ENCODE assay signal across 18 cellular contexts in genomic region chr11:35017528-35018342, GRCh38.
"Had no signal": no experiment of that assay in that cellular context is flagged by ENCODE, and none has a peak within 500 bp of the region (broad histone marks: within the 10 kb centered on the region; RNA-seq: fewer than 3 reads in every experiment).

No MANE protein-coding gene starts in this region.

- H3K4me3 ChIP-seq: body of pancreas, mucosa of descending colon, psoas muscle, sigmoid colon had no signal

- H3K27me3 ChIP-seq: body of pancreas, sigmoid colon had no signal

- DNase-seq: activated CD4-positive, alpha-beta T cell treated with anti-CD3 and anti-CD28 coated beads for 48 hours; activated naive CD4-positive, alpha-beta T cell; body of pancreas; cortex of kidney; effector CD8-positive, alpha-beta T cell; immature natural killer cell; mammary epithelial cell; natural killer cell; nucleus accumbens; psoas muscle; sigmoid colon; stimulated activated naive CD4-positive, alpha-beta T cell; T-cell; trophoblast cell; WERI-Rb-1 had no signal

- H3K4me3 Mint-ChIP-seq: activated T-helper 1 cell treated with anti-CD3 and anti-CD28 coated beads, Interleukin-12 subunit alpha, Interleukin-12 subunit beta, Interleukin-2, Interleukin-4 antibody, amounts not matched to agents 30 ng/mL and 10 ng/mL and 1 ng/mL, durations not matched to agents 14 hours and 24 hours and 36 hours; central memory CD8-positive, alpha-beta T cell; immature natural killer cell; natural killer cell; T-cell had no signal

- H3K36me3 ChIP-seq: sigmoid colon, WERI-Rb-1 had no signal

- H3K9me3 Mint-ChIP-seq: central memory CD8-positive, alpha-beta T cell; natural killer cell had no signal

- H3K27ac Mint-ChIP-seq: activated T-helper 1 cell treated with anti-CD3 and anti-CD28 coated beads, Interleukin-12 subunit alpha, Interleukin-12 subunit beta, Interleukin-2, Interleukin-4 antibody, amounts not matched to agents 30 ng/mL and 10 ng/mL and 1 ng/mL, durations not matched to agents 14 hours and 24 hours and 36 hours; natural killer cell; T-cell had no signal

- H3K9me3 ChIP-seq: body of pancreas, mucosa of descending colon, psoas muscle, sigmoid colon had no signal

- H3K36me3 Mint-ChIP-seq: natural killer cell, T-cell had no signal

- ATAC-seq: body of pancreas, natural killer cell, psoas muscle, T-cell had no signal

- H3K27ac ChIP-seq: body of pancreas, psoas muscle, sigmoid colon, WERI-Rb-1 had no signal

- H3K27me3 Mint-ChIP-seq: central memory CD8-positive, alpha-beta T cell; T-cell had no signal
